In genomic region chr1:171350579-171350978, GRCh38 we compare ENCODE assay signal across 1 cellular context.
TF ChIP-seq lines count a peak whose summit lies in the region.

No MANE protein-coding gene starts in this region.

TF ChIP-seq in H1, 55 proteins besides CTCF, POLR2A, EP300 and RAD21 (continued from another document):
- no peak for TF ChIP-seq FOSL1 (IDR thresholded peaks at IDR 0.05; ENCODE audit: insufficient read depth, low read depth, low read length)
- no peak for TF ChIP-seq RFX5 (IDR thresholded peaks at IDR 0.05; ENCODE audit: borderline replicate concordance, low read depth, low read length)
- TF ChIP-seq TAF7 (optimal IDR thresholded peaks at IDR 0.05; ENCODE audit: borderline replicate concordance, low read depth, low read length), result no peak
- TF ChIP-seq SIN3A (conservative IDR thresholded peaks at IDR 0.05 in 1 of 2, IDR thresholded peaks at IDR 0.05 in 1 of 2; ENCODE audit: low read depth in 1 of 2, low read length in 2 of 2), result no peak
- no peak for TF ChIP-seq SIX5 (IDR thresholded peaks at IDR 0.05; ENCODE audit: low read depth, low read length)
- no peak for TF ChIP-seq RBBP5 (IDR thresholded peaks at IDR 0.05; ENCODE audit: borderline replicate concordance, low read depth, low read length)
